In genomic region chr14:63852271-63852816, GRCh38 we compare ENCODE assay signal across 8 cellular contexts. TPM values are rescaled to one million over a fixed set of nuclear protein-coding genes. Genes with fewer than 3 reads are reported as not detected.
A peak's percentile ranks its signal among the peaks of the same experiment; 100 is the strongest.
DNase-seq lines count a peak whose midpoint lies in the region; ATAC-seq and TF ChIP-seq lines count a peak whose summit lies in the region.

No MANE protein-coding gene starts in this region.

- H3K27ac Mint-ChIP-seq in chondrocyte (ENCODE audit: unreplicated experiment), result peak overlapping the region; percentile 50

- H3K4me3 Mint-ChIP-seq in chondrocyte (ENCODE audit: unreplicated experiment), result peak overlapping the region; percentile 89

- ATAC-seq in GM19455 (IDR thresholded peaks at IDR 0.05; ENCODE audit: unreplicated experiment), result peak; percentile 2
- no peak for ATAC-seq in GM18858 (IDR thresholded peaks at IDR 0.05; ENCODE audit: unreplicated experiment)

- H3K4me1 ChIP-seq in BE2C, result no peaks in the 10 kb centered on the region; the same call in 1 of the 2 replicates

- H3K9me3 Mint-ChIP-seq in chondrocyte (ENCODE audit: low read depth), result no peaks in the 10 kb centered on the region

- H3K4me1 Mint-ChIP-seq in chondrocyte (ENCODE audit: low read depth), result peaks cover 15% of the 10 kb centered on the region

- intact Hi-C loops in posterior cingulate gyrus (cut with DNase I), result no loop called here

- no peaks in the 10 kb centered on the region for H3K9me3 ChIP-seq in BE2C

- no peak for DNase-seq in BE2C
- DNase-seq in NCI-H2227 (lab: John Stamatoyannopoulos, UW; ENCODE audit: unreplicated experiment), result peak; percentile 69
- no peak for DNase-seq in chondrocyte (ENCODE audit: low spot score)
- peak; percentile 26 for DNase-seq in myocyte (ENCODE audit: low read depth)
- DNase-seq in posterior cingulate gyrus, result no peak
- DNase-seq in AML-193 (lab: John Stamatoyannopoulos, UW), result no peak

- no peak for TF ChIP-seq CTCF in BE2C (IDR thresholded peaks at IDR 0.05; ENCODE audit: low read depth, low read length)
- TF ChIP-seq CTCF in chondrocyte (IDR thresholded peaks at IDR 0.05), result no peak

- H3K27me3 Mint-ChIP-seq in chondrocyte (ENCODE audit: low read depth), result no peaks in the 10 kb centered on the region

- no peaks in the 10 kb centered on the region for H3K36me3 ChIP-seq in BE2C

- no peaks in the 10 kb centered on the region for H3K27me3 ChIP-seq in BE2C

- peak overlapping the region; percentile 84 for H3K4me3 ChIP-seq in BE2C (ENCODE audit: low read depth, low read length)

- no peaks in the 10 kb centered on the region for H3K36me3 Mint-ChIP-seq in chondrocyte (ENCODE audit: low read depth)

RNA-seq across cellular contexts. Expression of gene SYNE2, which starts 0.5 kb away (rescaled TPM):
- 19.0 TPM for polyA plus RNA-seq in BE2C (2012; ENCODE audit: insufficient read depth, insufficient read length, low read depth)
- 13.6 to 15.3 TPM (median 14.2 TPM) in 3 replicates for total RNA-seq in chondrocyte
- total RNA-seq in myocyte, result 11.9 and 14.8 TPM in 2 replicates
- polyA plus RNA-seq in myocyte (2012), result 1.4 TPM

Comparison
In these comparisons a context has a peak if more than half of its experiments do, and no peak if none do; other contexts are left out.
1. DNase-seq: peak in NCI-H2227 (single experiment) and myocyte (single experiment); none in BE2C (single experiment), chondrocyte (single experiment), posterior cingulate gyrus (0 of 10) and AML-193 (0 of 2).